ENCODE assay signal across 29 cellular contexts in genomic region chr3:35883929-35884328, GRCh38.
"Had no signal": no experiment of that assay in that cellular context is flagged by ENCODE, and none has a peak within 500 bp of the region (broad histone marks: within the 10 kb centered on the region; RNA-seq: fewer than 3 reads in every experiment).

No MANE protein-coding gene starts in this region.

- H3K36me3 ChIP-seq: ascending aorta, esophagus muscularis mucosa, gastrocnemius medialis, heart left ventricle, WERI-Rb-1 had no signal

- H3K27me3 ChIP-seq: ascending aorta, esophagus muscularis mucosa, foreskin keratinocyte, gastrocnemius medialis, heart left ventricle had no signal

- H3K27ac Mint-ChIP-seq: activated B cell treated with CpG ODN at 0.5 μM for 24 hours; activated CD4-positive, alpha-beta memory T cell treated with anti-CD3 and anti-CD28 coated beads, Interleukin-2, amount 10 ng/mL, durations not matched to agents 7 days and 5 days; activated naive CD4-positive, alpha-beta T cell treated with anti-CD3 and anti-CD28 coated beads for 36 hours; activated naive CD4-positive, alpha-beta T cell treated with anti-CD3 and anti-CD28 coated beads, Interleukin-2, amount 50 U/mL, for 24 hours; activated naive CD8-positive, alpha-beta T cell treated with anti-CD3 and anti-CD28 coated beads for 36 hours; activated T-helper 2 cell treated with anti-CD3 and anti-CD28 coated beads, Interferon-gamma antibody, Interleukin-2, Interleukin-4, amounts not matched to agents 10 μg/mL and 5 μg/mL and 100 μg/mL, durations not matched to agents 14 hours and 24 hours and 36 hours; effector memory CD8-positive, alpha-beta T cell; T-helper 17 cell; T-helper 2 cell treated with Interferon-gamma antibody and Interleukin-4, amounts not matched to agents 5 μg/mL and 100 μg/mL, for 36 hours had no signal

- DNase-seq: activated B cell treated with CpG ODN at 0.5 μM for 24 hours; activated CD4-positive, alpha-beta memory T cell treated with anti-CD3 and anti-CD28 coated beads, Interleukin-2, amount 10 ng/mL, durations not matched to agents 7 days and 5 days; activated CD4-positive, alpha-beta T cell treated with anti-CD3 and anti-CD28 coated beads for 48 hours; activated CD8-positive, alpha-beta memory T cell treated with anti-CD3 and anti-CD28 coated beads, Interleukin-2, amount 50 U/mL, for 48 hours; activated effector memory CD4-positive, alpha-beta T cell treated with anti-CD3 and anti-CD28 coated beads, Interleukin-2, amount 50 U/mL, for 16 hours; activated naive CD4-positive, alpha-beta T cell treated with anti-CD3 and anti-CD28 coated beads for 36 hours; activated naive CD8-positive, alpha-beta T cell treated with anti-CD3 and anti-CD28 coated beads for 36 hours; activated T-cell treated with anti-CD3 and anti-CD28 coated beads for 4 hours; activated T-cell treated with anti-CD3 and anti-CD28 coated beads, Interleukin-2, amount 50 U/mL, for 4 hours; caudate nucleus; cortex of kidney; dermis blood vessel endothelial cell; effector CD4-positive, alpha-beta T cell; effector memory CD8-positive, alpha-beta T cell; erythroblast; foreskin keratinocyte; gastrocnemius medialis; glutamatergic neuron; heart left ventricle; T-helper 1 cell; T-helper 17 cell; T1000; WERI-Rb-1 had no signal

- H3K9me3 Mint-ChIP-seq: activated T-cell treated with anti-CD3 and anti-CD28 coated beads, Interleukin-2, amount 50 U/mL, for 4 hours; activated T-helper 2 cell treated with anti-CD3 and anti-CD28 coated beads, Interferon-gamma antibody, Interleukin-2, Interleukin-4, amounts not matched to agents 10 μg/mL and 5 μg/mL and 100 μg/mL, durations not matched to agents 14 hours and 24 hours and 36 hours had no signal

- H3K36me3 Mint-ChIP-seq: activated naive CD4-positive, alpha-beta T cell treated with anti-CD3 and anti-CD28 coated beads, Interleukin-2, amount 50 U/mL, for 24 hours; activated naive CD8-positive, alpha-beta T cell treated with anti-CD3 and anti-CD28 coated beads for 36 hours had no signal

- ATAC-seq: activated CD4-positive, CD25-positive, alpha-beta regulatory T cell treated with anti-CD3 and anti-CD28 coated beads, Interleukin-2, amount 50 U/mL, for 24 hours; activated T-cell treated with anti-CD3 and anti-CD28 coated beads, Interleukin-2, amount 50 U/mL, for 4 hours; effector memory CD8-positive, alpha-beta T cell; foreskin keratinocyte; gastrocnemius medialis; heart left ventricle; T-helper 17 cell had no signal

- H3K4me1 ChIP-seq: ascending aorta, esophagus muscularis mucosa, foreskin keratinocyte, gastrocnemius medialis, heart left ventricle had no signal

- H3K4me3 ChIP-seq: ascending aorta, esophagus muscularis mucosa, gastrocnemius medialis, heart left ventricle had no signal

- H3K27me3 Mint-ChIP-seq: activated CD4-positive, alpha-beta memory T cell treated with anti-CD3 and anti-CD28 coated beads, Interleukin-2, amount 10 ng/mL, durations not matched to agents 7 days and 5 days; activated naive CD8-positive, alpha-beta T cell treated with anti-CD3 and anti-CD28 coated beads for 36 hours; effector memory CD8-positive, alpha-beta T cell; T-helper 17 cell had no signal

- H3K9me3 ChIP-seq: ascending aorta, gastrocnemius medialis had no signal

- H3K4me3 Mint-ChIP-seq: activated B cell treated with CpG ODN at 0.5 μM for 24 hours; activated CD4-positive, alpha-beta memory T cell treated with anti-CD3 and anti-CD28 coated beads, Interleukin-2, amount 10 ng/mL, durations not matched to agents 7 days and 5 days; activated naive CD4-positive, alpha-beta T cell treated with anti-CD3 and anti-CD28 coated beads for 36 hours; activated naive CD4-positive, alpha-beta T cell treated with anti-CD3 and anti-CD28 coated beads, Interleukin-2, amount 50 U/mL, for 24 hours; activated naive CD8-positive, alpha-beta T cell treated with anti-CD3 and anti-CD28 coated beads for 36 hours; activated T-cell treated with anti-CD3 and anti-CD28 coated beads, Interleukin-2, amount 50 U/mL, for 4 hours; effector memory CD8-positive, alpha-beta T cell; T-helper 17 cell; T-helper 2 cell treated with Interferon-gamma antibody and Interleukin-4, amounts not matched to agents 5 μg/mL and 100 μg/mL, for 36 hours had no signal

- H3K27ac ChIP-seq: ascending aorta, esophagus muscularis mucosa, foreskin keratinocyte, gastrocnemius medialis, heart left ventricle, WERI-Rb-1 had no signal

- H3K4me1 Mint-ChIP-seq: activated B cell treated with CpG ODN at 0.5 μM for 24 hours; activated CD4-positive, alpha-beta memory T cell treated with anti-CD3 and anti-CD28 coated beads, Interleukin-2, amount 10 ng/mL, durations not matched to agents 7 days and 5 days; activated naive CD4-positive, alpha-beta T cell treated with anti-CD3 and anti-CD28 coated beads, Interleukin-2, amount 50 U/mL, for 24 hours; activated naive CD8-positive, alpha-beta T cell treated with anti-CD3 and anti-CD28 coated beads for 36 hours; T-helper 17 cell had no signal
